8 cellular contexts compared by ENCODE assay signal in the genomic region with DNA sequence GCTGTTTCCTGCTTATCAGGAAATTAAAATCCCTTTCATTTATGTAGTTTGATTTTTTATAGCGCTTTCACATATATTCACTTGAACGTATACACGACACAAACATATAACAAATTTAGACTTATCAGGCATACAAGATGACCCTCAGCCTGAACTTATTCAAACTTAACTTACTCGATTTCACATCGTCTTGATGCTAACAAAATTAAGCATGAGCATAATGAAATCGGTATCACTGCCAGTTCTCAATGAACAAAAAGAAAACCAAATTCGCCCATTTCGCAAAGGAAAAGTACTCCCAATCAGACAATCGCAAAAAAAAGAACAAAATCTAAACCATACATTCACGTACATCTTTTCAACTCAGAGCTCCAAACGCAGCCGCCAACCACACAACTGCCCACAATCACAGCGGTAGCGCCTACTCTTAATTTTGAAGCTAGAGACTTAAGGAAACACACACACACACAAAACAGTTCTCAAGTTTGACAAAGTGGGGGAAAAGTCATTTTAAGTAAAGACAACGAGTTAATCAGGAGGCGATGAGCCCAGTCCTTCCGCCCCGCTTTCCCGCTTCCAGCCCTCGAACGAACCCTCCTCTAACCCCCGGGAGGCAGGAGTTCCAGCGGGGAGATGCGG. TPM values are rescaled to one million over a fixed set of nuclear protein-coding genes. Genes with fewer than 3 reads are reported as not detected.
DNase-seq lines count a peak whose midpoint lies in the region; ATAC-seq, FAIRE-seq and TF ChIP-seq lines count a peak whose summit lies in the region.

No MANE protein-coding gene starts in this region.

- DNase-seq in Daoy (ENCODE audit: low read depth), result peak; percentile 55
- DNase-seq in MG63, result no peak
- no peak for DNase-seq in breast epithelium (ENCODE audit: low spot score in 2 of 2)
- no peak for DNase-seq in memory B cell (ENCODE audit: low spot score in 2 of 2)
- DNase-seq in aorta, result peak in 1 of 2 donors; percentile 39
- no peak for DNase-seq in NCI-H1930 (lab: John Stamatoyannopoulos, UW)
- no peak for DNase-seq in D721Med (ENCODE audit: insufficient read length, low spot score)
- no peak for DNase-seq in amygdala (lab: John Stamatoyannopoulos, UW)

- no peaks in the 10 kb centered on the region for H3K9me3 Mint-ChIP-seq in memory B cell

- H3K9me3 ChIP-seq in MG63 (no peaks in the 10 kb centered on the region; the same call in 1 of the 2 replicates), breast epithelium (no peaks in the 10 kb centered on the region), aorta (ENCODE audit: control insufficient read depth, low read length) (no peaks in the 10 kb centered on the region)

- peak overlapping the region; percentile 80 for H3K4me3 ChIP-seq in MG63
- peak overlapping the region; percentile 51 to 76 (median 57) for H3K4me3 ChIP-seq in breast epithelium
- peak overlapping the region; percentile 29 to 89 for H3K4me3 ChIP-seq in aorta (ENCODE audit: low read length in 2 of 2)

- peaks cover 18% of the 10 kb centered on the region for H3K27me3 Mint-ChIP-seq in memory B cell

- H3K36me3 ChIP-seq in MG63, result peaks cover 12% of the 10 kb centered on the region
- H3K36me3 ChIP-seq in breast epithelium, result no peaks in the 10 kb centered on the region
- no peaks in the 10 kb centered on the region for H3K36me3 ChIP-seq in aorta (ENCODE audit: control insufficient read depth in 1 of 2, insufficient read depth in 2 of 2, low read length in 1 of 2)

- peaks cover 0 to 4% of the 10 kb centered on the region in 2 donors for H3K4me1 ChIP-seq in breast epithelium
- peaks cover 0 to 4% of the 10 kb centered on the region in 2 donors for H3K4me1 ChIP-seq in aorta (ENCODE audit: control insufficient read depth in 1 of 2, insufficient read depth in 2 of 2, low read length in 2 of 2)

- peak; percentile 14 for ATAC-seq in memory B cell (ENCODE audit: low read depth)
- peak; percentile 40 for ATAC-seq in aorta (ENCODE audit: low FRiP score)

- TF ChIP-seq CTCF in breast epithelium (IDR thresholded peaks at IDR 0.05) (no peak), D721Med (IDR thresholded peaks at IDR 0.05; ENCODE audit: insufficient read depth, missing control alignments) (no peak)

- no peak overlapping the region for H3K27ac Mint-ChIP-seq in memory B cell

- no peaks in the 10 kb centered on the region for H3K36me3 Mint-ChIP-seq in memory B cell

- peak overlapping the region; percentile 41 to 78 for H3K27ac ChIP-seq in breast epithelium
- peak overlapping the region; percentile 15 to 24 for H3K27ac ChIP-seq in aorta (ENCODE audit: low read depth in 1 of 2, low read length in 2 of 2)

- WGBS in aorta, 2 donors, result 1% methylated on average over 24 of the region's 24 CpGs

- H3K4me3 Mint-ChIP-seq in memory B cell, result peak overlapping the region; percentile 77

- intact Hi-C loops in breast epithelium (cut with DNase I; ENCODE audit: low total_unique reads) (no loop called here), aorta (cut with DNase I) (loop anchor here (5.0 kb wide), 2 partner anchors 33 to 37 kb away; no protein-coding TSS in a partner anchor)

- no peak for FAIRE-seq in D721Med (lab: Jason Lieb, UNC)

- TF ChIP-seq POLR2A in breast epithelium (IDR thresholded peaks at IDR 0.05), result no peak

- H3K4me1 Mint-ChIP-seq in memory B cell, result peaks cover 7% of the 10 kb centered on the region

- H3K27me3 ChIP-seq in MG63 (no peaks in the 10 kb centered on the region), breast epithelium (peaks cover 9 to 67% of the 10 kb centered on the region in 2 donors), aorta (ENCODE audit: control insufficient read depth in 1 of 2, insufficient read depth in 2 of 2, low read length in 1 of 2) (no peaks in the 10 kb centered on the region)

RNA-seq across cellular contexts. Expression of gene GJC1, which starts 1.0 kb away (rescaled TPM):
- 12.4 and 15.7 TPM in 2 replicates for total RNA-seq in Daoy (2014; rRNA removed; shearing (Covaris generic))
- total RNA-seq in MG63 (2014; rRNA removed; shearing (Covaris generic); ENCODE audit: low replicate concordance), result 15.4 and 60.0 TPM in 2 replicates
- 1 to 10 TPM; 2.3 to 4.6 (median 4.3) TPM for total RNA-seq in breast epithelium
- total RNA-seq in aorta, result 10 to 100 TPM; 23.8 to 34.3 TPM
- polyA plus RNA-seq in aorta, result 1 to 10 TPM; 2.9 to 5.6 TPM

RNA-seq across cellular contexts. Expression of gene HIGD1B, which starts 18.6 kb away (rescaled TPM):
- total RNA-seq in Daoy (2014; rRNA removed; shearing (Covaris generic)), result not detected in 2 replicates
- not detected in 2 replicates for total RNA-seq in MG63 (2014; rRNA removed; shearing (Covaris generic); ENCODE audit: low replicate concordance)
- total RNA-seq in breast epithelium (1 to 10 TPM in 1 of 3 donors, under 1 TPM in 1, not detected in 1; 0.98 to 1.0 TPM), aorta (1 to 10 TPM in 1 of 2 donors, under 1 TPM in 1; 0.58 to 1.3 TPM)
- polyA plus RNA-seq in aorta, result not detected
